8 cellular contexts compared by ENCODE assay signal in the genomic region with DNA sequence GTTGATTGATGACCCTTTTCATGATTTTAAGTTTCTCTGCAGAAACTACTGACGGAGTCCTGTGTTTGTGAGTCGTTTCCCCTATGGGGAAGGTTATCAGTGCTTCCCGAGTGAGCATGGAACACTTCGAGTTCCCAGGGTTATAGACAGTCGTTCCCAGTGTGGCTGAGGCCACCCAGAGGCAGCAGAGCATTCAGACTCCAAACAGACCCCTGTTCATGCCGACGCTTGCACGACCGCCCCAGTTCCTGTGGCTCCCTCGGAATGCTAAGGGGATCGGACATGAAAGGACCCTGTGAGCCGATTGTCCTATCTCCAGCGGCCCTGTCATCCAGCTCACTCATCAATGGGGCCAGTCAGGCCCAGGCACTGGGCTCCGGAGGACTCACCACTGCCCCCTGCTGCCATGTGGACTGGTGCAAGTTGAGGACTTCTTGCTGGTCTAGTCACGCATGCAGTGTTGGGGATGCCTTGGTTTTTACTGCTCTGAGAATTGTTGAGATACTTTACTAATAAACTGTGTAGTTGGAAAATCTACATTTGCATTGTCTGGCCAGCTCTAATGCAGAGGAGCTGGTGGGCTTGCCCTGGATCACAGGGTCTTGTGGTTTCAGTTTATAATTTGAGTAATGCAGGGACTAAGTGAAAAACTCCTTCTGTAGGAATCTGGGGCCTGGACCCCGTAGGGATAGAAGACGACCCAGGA. TPM values are rescaled to one million over a fixed set of nuclear protein-coding genes. Genes with fewer than 3 reads are reported as not detected.
DNase-seq lines count a peak whose midpoint lies in the region; ATAC-seq and TF ChIP-seq lines count a peak whose summit lies in the region.

No MANE protein-coding gene starts in this region.

- H3K9me2 ChIP-seq in hepatocyte (replicated peaks; ENCODE audit: insufficient read depth) = no peaks in the 10 kb centered on the region

- TF ChIP-seq POLR2A in gastrocnemius medialis (IDR thresholded peaks at IDR 0.05) = no peak

- peaks cover 18% of the 10 kb centered on the region for H3K79me2 ChIP-seq in hepatocyte

- H4K20me1 ChIP-seq in hepatocyte (ENCODE audit: insufficient read depth, poor library complexity, severe bottlenecking) = peaks cover 14% of the 10 kb centered on the region

- H3K9ac ChIP-seq in HUES6 (ENCODE audit: low read length) = no peak overlapping the region

- TF ChIP-seq CTCF in ascending aorta (IDR thresholded peaks at IDR 0.05) = peak; percentile 34 to 64 (median 59)
- peak; percentile 58 for TF ChIP-seq CTCF in hepatocyte (IDR thresholded peaks at IDR 0.05; ENCODE audit: poor library complexity)
- peak; percentile 65 to 78 (median 74) for TF ChIP-seq CTCF in gastrocnemius medialis (IDR thresholded peaks at IDR 0.05 in 4 of 5, conservative IDR thresholded peaks at IDR 0.05 in 1 of 5)

- H3K27me3 ChIP-seq in HUES6 (ENCODE audit: control insufficient read depth, insufficient read depth, low read length) = no peaks in the 10 kb centered on the region
- H3K27me3 ChIP-seq in ascending aorta = no peaks in the 10 kb centered on the region
- H3K27me3 ChIP-seq in hepatocyte = no peaks in the 10 kb centered on the region
- no peaks in the 10 kb centered on the region for H3K27me3 ChIP-seq in gastrocnemius medialis

- DNase-seq in DMS114 treated with DMSO at 0.1 percent for 48 hours (lab: John Stamatoyannopoulos, UW; ENCODE audit: unreplicated experiment) (peak; percentile 36), T-helper 9 cell (peak; percentile 78), ascending aorta (ENCODE audit: low spot score in 2 of 2) (peak in 1 of 2 donors; percentile 81), hepatocyte (ENCODE audit: low spot score) (peak; percentile 83), gastrocnemius medialis (peak in 1 of 2 donors; percentile 75), LoVo (ENCODE audit: low spot score) (no peak)

- peak in 1 of 2 donors; percentile 23 for ATAC-seq in gastrocnemius medialis
- no peak for ATAC-seq in HG03108 (IDR thresholded peaks at IDR 0.05; ENCODE audit: unreplicated experiment)

- H2AFZ ChIP-seq in hepatocyte = no peak overlapping the region

- H3K27ac ChIP-seq in HUES6 (ENCODE audit: low read depth, low read length) = 0 out of 2 replicates have a peak overlapping the region, but pooled peaks have one; percentile 2
- H3K27ac ChIP-seq in ascending aorta = no peak overlapping the region
- H3K27ac ChIP-seq in hepatocyte = no peak overlapping the region
- H3K27ac ChIP-seq in gastrocnemius medialis = peak overlapping the region; percentile 91 to 99 (median 96)

- H3K4me1 ChIP-seq in HUES6 (ENCODE audit: control insufficient read depth, insufficient read depth, low read length) (peaks cover 8% of the 10 kb centered on the region), ascending aorta (peaks cover 11 to 12% of the 10 kb centered on the region in 2 donors), hepatocyte (ENCODE audit: insufficient read depth) (peaks cover 12% of the 10 kb centered on the region), gastrocnemius medialis (peaks cover 20 to 23% of the 10 kb centered on the region in 2 donors)

- 63% methylated on average over 17 of the region's 17 CpGs for WGBS in hepatocyte (ENCODE audit: low lambda C conversion rate, missing lambda C conversion rate)

- intact Hi-C loops in ascending aorta (cut with DNase I) = loop anchor here (5.0 kb wide), 2 partner anchors 50 to 225 kb away; a partner anchor contains a TSS
- intact Hi-C loops in gastrocnemius medialis (cut with DNase I; ENCODE audit: low total_unique reads) = loop anchor here (1.0 to 5.0 kb wide), 3 partner anchors 150 to 255 kb away; no protein-coding TSS in a partner anchor

- H3K9me3 ChIP-seq in HUES6 (ENCODE audit: control insufficient read depth, insufficient read depth, low read depth, low read length) (no peaks in the 10 kb centered on the region), ascending aorta (no peaks in the 10 kb centered on the region), hepatocyte (ENCODE audit: low read depth) (no peaks in the 10 kb centered on the region), gastrocnemius medialis (no peaks in the 10 kb centered on the region)

- H3K36me3 ChIP-seq in HUES6 (ENCODE audit: control insufficient read depth, insufficient read depth, low read length) (peaks cover 68% of the 10 kb centered on the region), ascending aorta (peaks cover 50% of the 10 kb centered on the region in 2 donors), hepatocyte (replicated peaks; ENCODE audit: insufficient read depth, low read depth) (no peaks in the 10 kb centered on the region), gastrocnemius medialis (peaks cover 0 to 53% of the 10 kb centered on the region in 2 donors)

- in situ Hi-C loops in gastrocnemius medialis (cut with MboI; ENCODE audit: low sequenced_read_pairs in 4 of 4) = no loop called here

- H3K4me2 ChIP-seq in hepatocyte = no peak overlapping the region

- no peak overlapping the region for H3K4me3 ChIP-seq in HUES6 (ENCODE audit: low read depth, low read length)
- H3K4me3 ChIP-seq in ascending aorta = no peak overlapping the region
- H3K4me3 ChIP-seq in hepatocyte = no peak overlapping the region
- H3K4me3 ChIP-seq in gastrocnemius medialis = no peak overlapping the region

RNA-seq across cellular contexts. Expression of a gene that starts 3.1 kb away (rescaled TPM):
- 8,360 TPM for total RNA-seq in ascending aorta
- total RNA-seq in hepatocyte = 4,787 and 7,288 TPM in 2 replicates
- polyA plus RNA-seq in hepatocyte = 1,312 and 1,458 TPM in 2 replicates
- total RNA-seq in gastrocnemius medialis = 1,000 to 10,000 TPM; 4,295 to 5,889 (median 4,806) TPM

RNA-seq across cellular contexts. Expression of a gene that starts 18.2 kb away (rescaled TPM):
- not detected for total RNA-seq in ascending aorta
- 6.6 and 8.7 TPM in 2 replicates for total RNA-seq in hepatocyte
- polyA plus RNA-seq in hepatocyte = 24.8 and 32.2 TPM in 2 replicates
- not detected for total RNA-seq in gastrocnemius medialis

RNA-seq across cellular contexts. Expression of a gene that starts 49.2 kb away (rescaled TPM):
- 108 TPM for total RNA-seq in ascending aorta
- 149 and 222 TPM in 2 replicates for total RNA-seq in hepatocyte
- 108 and 130 TPM in 2 replicates for polyA plus RNA-seq in hepatocyte
- 100 to 1,000 TPM in 2 of 4 donors, 10 to 100 TPM in 2; 67.7 to 117 (median 100.0) TPM for total RNA-seq in gastrocnemius medialis

RNA-seq across cellular contexts. Expression of a gene that starts 56.1 kb away (rescaled TPM):
- total RNA-seq in ascending aorta (not detected), hepatocyte (48.3 and 52.9 TPM in 2 replicates), gastrocnemius medialis (not detected)
- polyA plus RNA-seq in hepatocyte = 106 and 128 TPM in 2 replicates

Comparison
In these comparisons a context has a peak if more than half of its experiments do, and no peak if none do; other contexts are left out.
1. H3K27ac ChIP-seq: peak in HUES6 (single experiment) and gastrocnemius medialis (4 of 4); none in ascending aorta (0 of 2) and hepatocyte (single experiment).
2. Peak in every context shown above with its lines, with median percentiles within 50 percentile points of each other: CTCF ChIP-seq.